8 cellular contexts compared by ENCODE assay signal in genomic region chr6:156780117-156780641, GRCh38. TPM values are rescaled to one million over a fixed set of nuclear protein-coding genes. Genes with fewer than 3 reads are reported as not detected.
DNase-seq lines count a peak whose midpoint lies in the region; ATAC-seq and TF ChIP-seq lines count a peak whose summit lies in the region.

No MANE protein-coding gene starts in this region.

- CTCF ChIA-PET in PC-3 (lab: Charles Lee): interaction anchor here (0.7 kb wide), 1 partner anchor 86 kb away, joined by 4 read pairs; no protein-coding TSS in a partner anchor

- H3K9me3 ChIP-seq in GM23248 (ENCODE audit: low read depth) (no peaks in the 10 kb centered on the region), PC-3 (ENCODE audit: low read length) (no peaks in the 10 kb centered on the region)

- BruUV-seq in PC-3 (replicated peaks; lab: Mats Ljungman, UMichigan): TSS peak; percentile 88

- H3K27me3 ChIP-seq in GM23248 (replicated peaks; ENCODE audit: insufficient read depth) (no peaks in the 10 kb centered on the region), PC-3 (ENCODE audit: low read length) (no peaks in the 10 kb centered on the region)

- intact Hi-C loops in PC-3 (cut with micrococcal nuclease): loop anchor here (1.0 to 5.0 kb wide), 5 partner anchors 87 to 402 kb away; no protein-coding TSS in a partner anchor

- H4K20me1 ChIP-seq in GM23248 (ENCODE audit: insufficient read depth) (no peaks in the 10 kb centered on the region), PC-3 (ENCODE audit: low read length) (peaks cover 29% of the 10 kb centered on the region)

- H3K9me3 Mint-ChIP-seq in naive thymus-derived CD8-positive, alpha-beta T cell: no peaks in the 10 kb centered on the region

- H3K9ac ChIP-seq in GM23248: peak overlapping the region; percentile 94
- H3K9ac ChIP-seq in PC-3 (ENCODE audit: low read length): peak overlapping the region; percentile 85

- H2AFZ ChIP-seq in GM23248 (peak overlapping the region; percentile 13; the same call in 1 of the 2 replicates), PC-3 (ENCODE audit: low read length) (no peak overlapping the region)

- no peak for TF ChIP-seq CTCF in PC-3 (conservative IDR thresholded peaks at IDR 0.05; ENCODE audit: low read depth, low read length)
- TF ChIP-seq CTCF in fibroblast of the aortic adventitia (IDR thresholded peaks at IDR 0.05; ENCODE audit: insufficient read depth, low read length): no peak

- in situ Hi-C loops in GM23248 (cut with MboI) (loop anchor here (10.0 kb wide), 1 partner anchor 255 kb away; no protein-coding TSS in a partner anchor), KBM-7 (cut with MboI; ENCODE audit: low pct_unique_long_range_greater_than_20kb, low sequenced_read_pairs) (no loop called here)

- H3K79me2 ChIP-seq in GM23248 (ENCODE audit: insufficient read depth) (peaks cover 69% of the 10 kb centered on the region), PC-3 (ENCODE audit: low read length) (peaks cover 81% of the 10 kb centered on the region)

- H3F3A ChIP-seq in GM23248 (ENCODE audit: insufficient read depth) (peaks cover 56% of the 10 kb centered on the region), PC-3 (ENCODE audit: low read length, unreplicated experiment) (no peaks in the 10 kb centered on the region)

- no peaks in the 10 kb centered on the region for H3K27me3 Mint-ChIP-seq in naive thymus-derived CD8-positive, alpha-beta T cell

- DNase-seq in GDM1 (lab: John Stamatoyannopoulos, UW) (peak; percentile 46), GM23248 (peak; percentile 92), KBM-7 (peak; percentile 73), PC-3 (peak; percentile 84), fibroblast of the aortic adventitia (ENCODE audit: low read depth) (peak; percentile 97)
- DNase-seq in activated naive CD4-positive, alpha-beta T cell treated with Interleukin-2 at 50 U/mL for 16 hours: peak; percentile 51
- DNase-seq in naive thymus-derived CD8-positive, alpha-beta T cell: peak in 9 of 10 donors; percentile 41 to 72 (median 60)

- H3K36me3 Mint-ChIP-seq in naive thymus-derived CD8-positive, alpha-beta T cell: peaks cover 0 to 4% (median 0%) of the 10 kb centered on the region in 3 donors

- peak overlapping the region; percentile 79 for H3K4me3 ChIP-seq in GM23248
- H3K4me3 ChIP-seq in PC-3 (ENCODE audit: low read length): peak overlapping the region; percentile 93
- peak overlapping the region; percentile 88 for H3K4me3 ChIP-seq in fibroblast of the aortic adventitia (ENCODE audit: low read depth, low read length)
- peak overlapping the region; percentile 99 for H3K4me3 ChIP-seq in urinary bladder (ENCODE audit: low read depth, low read length)

- POLR2A ChIA-PET in PC-3 (lab: Charles Lee; ENCODE audit: unreplicated experiment): interaction anchor here (0.6 kb wide), 1 partner anchor 48 kb away, joined by 8 read pairs; no protein-coding TSS in a partner anchor
- POLR2A ChIA-PET in naive thymus-derived CD8-positive, alpha-beta T cell (lab: Charles Lee): interaction anchor here (0.6 to 5.5 kb wide), 5 partner anchors 11 to 269 kb away, joined by 3 to 109 read pairs (median 9); no protein-coding TSS in a partner anchor

- no peaks in the 10 kb centered on the region for H3K9me2 ChIP-seq in GM23248 (ENCODE audit: insufficient read depth)
- H3K9me2 ChIP-seq in PC-3 (replicated peaks; ENCODE audit: low read length): no peaks in the 10 kb centered on the region

- H3K4me2 ChIP-seq in GM23248 (ENCODE audit: unreplicated experiment) (peak overlapping the region; percentile 92), PC-3 (ENCODE audit: low read length) (peak overlapping the region; percentile 90)

- peaks cover 46% of the 10 kb centered on the region for H3K4me1 ChIP-seq in GM23248 (ENCODE audit: insufficient read depth)
- H3K4me1 ChIP-seq in PC-3 (ENCODE audit: insufficient read depth, low read length): peaks cover 30% of the 10 kb centered on the region
- H3K4me1 ChIP-seq in urinary bladder (ENCODE audit: insufficient read depth): peaks cover under 1% of the 10 kb centered on the region

- H3K36me3 ChIP-seq in GM23248 (ENCODE audit: low read depth) (no peaks in the 10 kb centered on the region), PC-3 (ENCODE audit: low read depth, low read length) (0 out of 2 replicates have a peak, but pooled peaks cover 3% of the 10 kb centered on the region), urinary bladder (ENCODE audit: insufficient read depth) (no peaks in the 10 kb centered on the region)

- WGBS in GM23248 (ENCODE audit: low coverage in 1 of 2, low lambda C conversion rate in 2 of 2, missing lambda C conversion rate in 2 of 2), 2 experiments: 0 to 4% methylated on average over 8 of the region's 8 CpGs
- WGBS in urinary bladder: 2% methylated on average over 8 of the region's 8 CpGs

- peak overlapping the region; percentile 87 to 94 (median 92) for H3K27ac Mint-ChIP-seq in naive thymus-derived CD8-positive, alpha-beta T cell

- H3K4me1 Mint-ChIP-seq in naive thymus-derived CD8-positive, alpha-beta T cell: peaks cover 19 to 57% (median 41%) of the 10 kb centered on the region in 4 donors

- peak; percentile 66 for ATAC-seq in PC-3
- peak; percentile 35 to 51 for ATAC-seq in naive thymus-derived CD8-positive, alpha-beta T cell

- H3K4me3 Mint-ChIP-seq in naive thymus-derived CD8-positive, alpha-beta T cell: peak overlapping the region; percentile 83 to 96 (median 89)

- H3K27ac ChIP-seq in GM23248 (peak overlapping the region; percentile 85), PC-3 (ENCODE audit: low read length) (peak overlapping the region; percentile 25), urinary bladder (ENCODE audit: low read depth) (no peak overlapping the region)

RNA-seq across cellular contexts. Expression of gene ARID1B, which starts 3.0 kb away (rescaled TPM):
- total RNA-seq in GM23248 (2014; rRNA removed; shearing (Covaris generic)): 19.3 and 25.5 TPM in 2 replicates
- polyA plus RNA-seq in GM23248 (2016; fragmentation: Nextera tagmentation; extraction: Ambion mirVana) (19.3 and 21.2 TPM in 2 replicates), urinary bladder (36.2 TPM)
- total RNA-seq in PC-3 (2014; rRNA removed) (24.1 and 24.2 TPM in 2 replicates), fibroblast of the aortic adventitia (ENCODE audit: low replicate concordance) (47.7 and 55.9 TPM in 2 replicates), urinary bladder (213 TPM)
- 100 to 1,000 TPM; 119 to 122 TPM for total RNA-seq in naive thymus-derived CD8-positive, alpha-beta T cell
- 10 to 100 TPM in 2 of 3 donors, 1 to 10 TPM in 1; 9.0 to 18.6 (median 11.2) TPM for polyA plus RNA-seq in naive thymus-derived CD8-positive, alpha-beta T cell

Comparison
In these comparisons a context has a peak if more than half of its experiments do, and no peak if none do; other contexts are left out.
1. DNase-seq: peak in every context shown above with its lines; median percentile 97 in fibroblast of the aortic adventitia; 92 in GM23248; 84 in PC-3; 73 in KBM-7; 60 in naive thymus-derived CD8-positive, alpha-beta T cell; 51 in activated naive CD4-positive, alpha-beta T cell treated with Interleukin-2 at 50 U/mL for 16 hours; 46 in GDM1.